Comparison of ENCODE assay signal across 1 cellular context in the genomic region with DNA sequence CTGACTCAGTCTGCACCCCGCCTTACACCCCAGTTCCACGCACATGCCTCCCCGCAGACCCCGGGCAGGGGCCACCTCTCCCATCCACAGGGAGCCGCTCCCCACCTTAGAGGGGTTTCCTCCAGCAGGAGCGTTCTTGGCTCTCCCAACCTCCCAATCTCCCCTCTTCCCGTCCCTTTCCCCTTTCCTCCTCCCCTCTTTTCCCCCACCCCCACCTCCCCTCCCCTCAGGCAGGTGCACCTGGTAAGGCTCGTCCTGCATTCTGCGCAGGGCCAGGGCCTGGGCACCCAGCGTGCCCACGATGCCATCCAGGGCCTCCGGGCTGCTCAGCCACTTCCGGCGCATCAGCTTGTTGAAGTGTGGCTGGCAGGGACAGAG.
A peak's percentile ranks its signal among the peaks of the same experiment; 100 is the strongest.
TF ChIP-seq lines count a peak whose summit lies in the region.

No MANE protein-coding gene starts in this region.

TF ChIP-seq in H1, 55 proteins besides CTCF, POLR2A, EP300 and RAD21:
- TF ChIP-seq CREB1 (IDR thresholded peaks at IDR 0.05) (no peak), CTBP2 (IDR thresholded peaks at IDR 0.05; ENCODE audit: borderline replicate concordance, insufficient read depth, insufficient read length, low read length) (peak; percentile 4)
